8 cellular contexts compared by ENCODE assay signal in genomic region chr2:70248810-70249438, GRCh38. TPM values are rescaled to one million over a fixed set of nuclear protein-coding genes. Genes with fewer than 3 reads are reported as not detected.
DNase-seq lines count a peak whose midpoint lies in the region; ATAC-seq, FAIRE-seq and TF ChIP-seq lines count a peak whose summit lies in the region.

No MANE protein-coding gene starts in this region.

- H2AFZ ChIP-seq in HepG2 (ENCODE audit: low read length), result no peak overlapping the region

- no peak for FAIRE-seq in HepG2 (lab: Jason Lieb, UNC)

- peaks cover 29% of the 10 kb centered on the region for H3K4me1 Mint-ChIP-seq in WTC11
- H3K4me1 Mint-ChIP-seq in central memory CD8-positive, alpha-beta T cell, result peaks cover 33% of the 10 kb centered on the region

- H3K9ac ChIP-seq in HepG2 (ENCODE audit: insufficient read depth, low read depth, low read length), result peak overlapping the region; percentile 99

- intact Hi-C loops in HepG2 (cut with micrococcal nuclease; ENCODE audit: unreplicated experiment), result loop anchor here (1.0 to 5.0 kb wide), 6 partner anchors 20 to 337 kb away; partner anchors contain the start of genes C2orf42, PCBP1 and SNRPG

- peak overlapping the region; percentile 100 for H3K27ac Mint-ChIP-seq in WTC11
- peak overlapping the region; percentile 94 for H3K27ac Mint-ChIP-seq in central memory CD8-positive, alpha-beta T cell (ENCODE audit: low read depth)

- BruUV-seq in HepG2 (replicated peaks; lab: Mats Ljungman, UMichigan), result TSS peak; percentile 77

- under 1% methylated on average over 24 of the region's 24 CpGs for WGBS in HepG2 (ENCODE audit: low lambda C conversion rate)

- no peaks in the 10 kb centered on the region for H3K9me3 ChIP-seq in HepG2 (ENCODE audit: low read length)

- TF ChIP-seq EP300 in HepG2 (IDR thresholded peaks at IDR 0.05; ENCODE audit: low read depth in 2 of 2, low read length in 2 of 2), result 0 out of 4 replicates have a peak, but pooled peaks have one; percentile 3 to 20
- no peak for TF ChIP-seq EP300 in HepG2 (CRISPR knock-in tag; IDR thresholded peaks at IDR 0.05; ENCODE audit: borderline replicate concordance)

- no peak for TF ChIP-seq CTCF in WTC11 (IDR thresholded peaks at IDR 0.05)
- 0 out of 2 replicates have a peak, but pooled peaks have one; percentile 21 for TF ChIP-seq CTCF in HepG2 (CRISPR knock-in tag; IDR thresholded peaks at IDR 0.05)

- POLR2A ChIA-PET in WTC11 (lab: Charles Lee), result interaction anchor here (0.6 to 2.4 kb wide), 4 partner anchors 9 to 334 kb away, joined by 3 to 18 read pairs (median 4); partner anchors contain the start of genes MXD1, PCYOX1 and SNRPG
- POLR2A ChIA-PET in HepG2 (lab: Yijun Ruan, JAX), result interaction anchor here (1.5 to 4.4 kb wide), 7 partner anchors 9 to 335 kb away, joined by 3 to 49 read pairs (median 15); partner anchors contain the start of genes C2orf42, MXD1, PCYOX1 and SNRPG

- CTCF ChIA-PET in WTC11 (lab: Charles Lee), result interaction anchor here (0.9 to 1.3 kb wide), 3 partner anchors 9 to 53 kb away, joined by 3 to 6 read pairs (median 4); partner anchors contain the start of genes FAM136A and PCYOX1
- CTCF ChIA-PET in HepG2 (lab: Yijun Ruan, JAX; ENCODE audit: low intra/inter-chr PET ratio, low total read pairs), result interaction anchor here (0.7 kb wide), 1 partner anchor 53 kb away, joined by 3 read pairs; the partner anchor contains the start of gene FAM136A

- 0 out of 2 replicates have a peak, but pooled peaks have one; percentile 31 for TF ChIP-seq RAD21 in HepG2 (CRISPR knock-in tag; IDR thresholded peaks at IDR 0.05)

- peaks cover 0 to under 1% of the 10 kb centered on the region in 2 experiments; a peak in 1 of 5 replicates for H3K36me3 ChIP-seq in HepG2 (replicated peaks in 1 of 2; ENCODE audit: control insufficient read depth in 1 of 2, insufficient read depth in 2 of 2, low read length in 2 of 2)

- H3K27me3 Mint-ChIP-seq in WTC11 (ENCODE audit: low read depth), result peaks cover 4% of the 10 kb centered on the region
- H3K27me3 Mint-ChIP-seq in central memory CD8-positive, alpha-beta T cell, result no peaks in the 10 kb centered on the region

- ATAC-seq in GM18508 (IDR thresholded peaks at IDR 0.05; ENCODE audit: insufficient read depth, unreplicated experiment) (peak; percentile 28), HG02970 (IDR thresholded peaks at IDR 0.05; ENCODE audit: low FRiP score, unreplicated experiment) (peak; percentile 51), WTC11 (peak; percentile 49), HepG2 (peak; percentile 49)
- ATAC-seq in central memory CD8-positive, alpha-beta T cell (replicated peaks; ENCODE audit: extremely low read depth, poor library complexity, severe bottlenecking), result peak; percentile 71

- no peak for TF ChIP-seq POLR2A in HepG2 (IDR thresholded peaks at IDR 0.05; ENCODE audit: insufficient read depth in 1 of 2, low read depth in 2 of 2, low read length in 2 of 2)

- peak overlapping the region; percentile 98 for H3K27ac ChIP-seq in HepG2 (ENCODE audit: extremely low read length, insufficient read depth, low read length)

- H3K4me3 ChIP-seq in HepG2 (replicated peaks in 1 of 3; ENCODE audit: insufficient read depth in 1 of 3, low read depth in 2 of 3, low read length in 3 of 3), result peak overlapping the region; percentile 96 to 98 (median 98)

- peaks cover 23% of the 10 kb centered on the region for H4K20me1 ChIP-seq in HepG2 (ENCODE audit: insufficient read depth, low read length)

- H3K4me1 ChIP-seq in HepG2 (ENCODE audit: insufficient read depth, low read length), result peaks cover 46% of the 10 kb centered on the region

- peaks cover 10% of the 10 kb centered on the region; the same call in 1 of the 2 replicates for H3K36me3 Mint-ChIP-seq in WTC11
- H3K36me3 Mint-ChIP-seq in central memory CD8-positive, alpha-beta T cell (ENCODE audit: insufficient read depth), result peaks cover 28% of the 10 kb centered on the region

- peak overlapping the region; percentile 62 for H3K4me2 ChIP-seq in HepG2 (ENCODE audit: low read depth, low read length)

- H3K9me3 Mint-ChIP-seq in WTC11, result no peaks in the 10 kb centered on the region
- H3K9me3 Mint-ChIP-seq in central memory CD8-positive, alpha-beta T cell, result no peaks in the 10 kb centered on the region

- in situ Hi-C loops in HepG2 (cut with HindIII; ENCODE audit: extremely low pct_ligation_motif_present, low pct_unique_long_range_greater_than_20kb), result no loop called here

- no peaks in the 10 kb centered on the region; a peak in 1 of 5 replicates for H3K27me3 ChIP-seq in HepG2 (ENCODE audit: control insufficient read depth in 1 of 2, insufficient read depth in 2 of 2, low read length in 2 of 2)

- peak overlapping the region; percentile 97 for H3K4me3 Mint-ChIP-seq in WTC11
- peak overlapping the region; percentile 86 for H3K4me3 Mint-ChIP-seq in central memory CD8-positive, alpha-beta T cell

- peaks cover 45% of the 10 kb centered on the region for H3K79me2 ChIP-seq in HepG2 (ENCODE audit: insufficient read depth, low read length)

- DNase-seq in NCI-H2081 treated with DMSO at 0.1 percent for 48 hours (lab: John Stamatoyannopoulos, UW) (peak; percentile 71), WTC11 (ENCODE audit: low spot score) (peak; percentile 91), HepG2 (ENCODE audit: low spot score) (peak; percentile 88), NAMALWA (ENCODE audit: low spot score) (no peak)
- DNase-seq in central memory CD8-positive, alpha-beta T cell (ENCODE audit: low spot score in 2 of 2), result peak; percentile 87 to 96
- DNase-seq in stimulated activated CD4-positive, alpha-beta T cell treated with anti-CD3 and anti-CD28 coated beads, Interleukin-2, amount 100 ng/mL, for 24 hours, result peak; percentile 95 to 98

RNA-seq across cellular contexts. Expression of gene TIA1, which starts 0.5 kb away (rescaled TPM):
- total RNA-seq in WTC11 (2021) (150 to 178 TPM (median 176 TPM) in 3 replicates), HepG2 (2016; rRNA removed; fragmentation: Illumina TruSeq; extraction: Trizol) (199 and 209 TPM in 2 replicates)
- total RNA-seq in HepG2 (2016; cell fraction: cytosol; rRNA removed; fragmentation: Illumina TruSeq; extraction: Trizol; ENCODE audit: low read depth), result 46.3 and 52.7 TPM in 2 replicates
- total RNA-seq in HepG2 (2016; cell fraction: insoluble cytoplasmic fraction; rRNA removed; fragmentation: Illumina TruSeq; extraction: Trizol), result 193 and 198 TPM in 2 replicates
- 37.9 and 45.7 TPM in 2 replicates for total RNA-seq in HepG2 (2016; cell fraction: membrane; rRNA removed; fragmentation: Illumina TruSeq; extraction: Trizol)
- 256 and 292 TPM in 2 replicates for total RNA-seq in HepG2 (2016; cell fraction: nucleus; rRNA removed; fragmentation: Illumina TruSeq; extraction: Trizol)
- polyA plus RNA-seq in HepG2 (2011; rRNA removed), result 306 and 319 TPM in 2 replicates
- 41.7 and 42.1 TPM in 2 replicates for polyA plus RNA-seq in HepG2 (2011; cell fraction: cytosol; rRNA removed)
- polyA plus RNA-seq in HepG2 (2011; cell fraction: nucleus; rRNA removed), result 1,074 and 1,129 TPM in 2 replicates
- 147 and 204 TPM in 2 replicates for polyA plus RNA-seq in HepG2 (2012)
- polyA plus RNA-seq in HepG2 (2016; cell fraction: cytosol; fragmentation: Illumina TruSeq; extraction: Trizol; ENCODE audit: low read depth), result 6.0 and 6.8 TPM in 2 replicates
- polyA plus RNA-seq in HepG2 (2016; cell fraction: insoluble cytoplasmic fraction; fragmentation: Illumina TruSeq; extraction: Trizol; ENCODE audit: low read depth), result 108 and 119 TPM in 2 replicates
- polyA plus RNA-seq in HepG2 (2016; cell fraction: membrane; fragmentation: Illumina TruSeq; extraction: Trizol; ENCODE audit: low read depth), result 16.0 TPM in 2 replicates
- 613 and 622 TPM in 2 replicates for polyA plus RNA-seq in HepG2 (2016; cell fraction: nucleus; fragmentation: Illumina TruSeq; extraction: Trizol; ENCODE audit: insufficient read depth, low read depth)
- polyA minus RNA-seq in HepG2 (2011; rRNA and poly(A)+ RNA removed; ENCODE audit: low replicate concordance), result 79.8 and 109 TPM in 2 replicates
- 61.2 and 67.1 TPM in 2 replicates for polyA minus RNA-seq in HepG2 (2011; cell fraction: cytosol; rRNA and poly(A)+ RNA removed)
- 718 and 820 TPM in 2 replicates for polyA minus RNA-seq in HepG2 (2011; cell fraction: nucleus; rRNA and poly(A)+ RNA removed)

RNA-seq across cellular contexts. Expression of gene PCYOX1, which starts 9.0 kb away (rescaled TPM):
- total RNA-seq in WTC11 (2021), result 43.3 to 53.1 TPM (median 47.1 TPM) in 3 replicates
- 64.6 and 94.8 TPM in 2 replicates for total RNA-seq in HepG2 (2016; rRNA removed; fragmentation: Illumina TruSeq; extraction: Trizol)
- 5.0 and 5.6 TPM in 2 replicates for total RNA-seq in HepG2 (2016; cell fraction: cytosol; rRNA removed; fragmentation: Illumina TruSeq; extraction: Trizol; ENCODE audit: low read depth)
- total RNA-seq in HepG2 (2016; cell fraction: insoluble cytoplasmic fraction; rRNA removed; fragmentation: Illumina TruSeq; extraction: Trizol), result 62.4 and 97.7 TPM in 2 replicates
- 22.4 and 27.7 TPM in 2 replicates for total RNA-seq in HepG2 (2016; cell fraction: membrane; rRNA removed; fragmentation: Illumina TruSeq; extraction: Trizol)
- total RNA-seq in HepG2 (2016; cell fraction: nucleus; rRNA removed; fragmentation: Illumina TruSeq; extraction: Trizol), result 86.9 and 110 TPM in 2 replicates
- 61.0 and 86.6 TPM in 2 replicates for polyA plus RNA-seq in HepG2 (2011; rRNA removed)
- polyA plus RNA-seq in HepG2 (2011; cell fraction: cytosol; rRNA removed), result 37.9 and 61.2 TPM in 2 replicates
- 10.2 and 15.2 TPM in 2 replicates for polyA plus RNA-seq in HepG2 (2011; cell fraction: nucleus; rRNA removed)
- 110 and 112 TPM in 2 replicates for polyA plus RNA-seq in HepG2 (2012)
- 4.3 and 4.7 TPM in 2 replicates for polyA plus RNA-seq in HepG2 (2016; cell fraction: cytosol; fragmentation: Illumina TruSeq; extraction: Trizol; ENCODE audit: low read depth)
- polyA plus RNA-seq in HepG2 (2016; cell fraction: insoluble cytoplasmic fraction; fragmentation: Illumina TruSeq; extraction: Trizol; ENCODE audit: low read depth), result 53.5 and 58.1 TPM in 2 replicates
- 10.1 and 11.7 TPM in 2 replicates for polyA plus RNA-seq in HepG2 (2016; cell fraction: membrane; fragmentation: Illumina TruSeq; extraction: Trizol; ENCODE audit: low read depth)
- polyA plus RNA-seq in HepG2 (2016; cell fraction: nucleus; fragmentation: Illumina TruSeq; extraction: Trizol; ENCODE audit: insufficient read depth, low read depth), result 99.9 and 103 TPM in 2 replicates
- polyA minus RNA-seq in HepG2 (2011; rRNA and poly(A)+ RNA removed; ENCODE audit: low replicate concordance), result 25.7 and 59.9 TPM in 2 replicates
- polyA minus RNA-seq in HepG2 (2011; cell fraction: cytosol; rRNA and poly(A)+ RNA removed), result 65.6 and 74.8 TPM in 2 replicates
- 26.8 and 37.2 TPM in 2 replicates for polyA minus RNA-seq in HepG2 (2011; cell fraction: nucleus; rRNA and poly(A)+ RNA removed)

RNA-seq across cellular contexts. Expression of gene SNRPG, which starts 44.6 kb away (rescaled TPM):
- total RNA-seq in WTC11 (2021), result 350 to 369 TPM (median 355 TPM) in 3 replicates
- 484 and 618 TPM in 2 replicates for total RNA-seq in HepG2 (2016; rRNA removed; fragmentation: Illumina TruSeq; extraction: Trizol)
- 179 and 199 TPM in 2 replicates for total RNA-seq in HepG2 (2016; cell fraction: cytosol; rRNA removed; fragmentation: Illumina TruSeq; extraction: Trizol; ENCODE audit: low read depth)
- 477 and 694 TPM in 2 replicates for total RNA-seq in HepG2 (2016; cell fraction: insoluble cytoplasmic fraction; rRNA removed; fragmentation: Illumina TruSeq; extraction: Trizol)
- total RNA-seq in HepG2 (2016; cell fraction: membrane; rRNA removed; fragmentation: Illumina TruSeq; extraction: Trizol), result 245 and 289 TPM in 2 replicates
- 175 and 190 TPM in 2 replicates for total RNA-seq in HepG2 (2016; cell fraction: nucleus; rRNA removed; fragmentation: Illumina TruSeq; extraction: Trizol)
- polyA plus RNA-seq in HepG2 (2011; rRNA removed), result 163 and 221 TPM in 2 replicates
- 79.5 and 124 TPM in 2 replicates for polyA plus RNA-seq in HepG2 (2011; cell fraction: cytosol; rRNA removed)
- 21.3 and 54.3 TPM in 2 replicates for polyA plus RNA-seq in HepG2 (2011; cell fraction: nucleus; rRNA removed)
- polyA plus RNA-seq in HepG2 (2012), result 258 and 453 TPM in 2 replicates
- 184 and 222 TPM in 2 replicates for polyA plus RNA-seq in HepG2 (2016; cell fraction: cytosol; fragmentation: Illumina TruSeq; extraction: Trizol; ENCODE audit: low read depth)
- polyA plus RNA-seq in HepG2 (2016; cell fraction: insoluble cytoplasmic fraction; fragmentation: Illumina TruSeq; extraction: Trizol; ENCODE audit: low read depth), result 589 and 668 TPM in 2 replicates
- polyA plus RNA-seq in HepG2 (2016; cell fraction: membrane; fragmentation: Illumina TruSeq; extraction: Trizol; ENCODE audit: low read depth), result 221 and 287 TPM in 2 replicates
- 259 and 311 TPM in 2 replicates for polyA plus RNA-seq in HepG2 (2016; cell fraction: nucleus; fragmentation: Illumina TruSeq; extraction: Trizol; ENCODE audit: insufficient read depth, low read depth)
- polyA minus RNA-seq in HepG2 (2011; rRNA and poly(A)+ RNA removed; ENCODE audit: low replicate concordance), result 2.7 and 11.1 TPM in 2 replicates
- 25.5 and 29.5 TPM in 2 replicates for polyA minus RNA-seq in HepG2 (2011; cell fraction: cytosol; rRNA and poly(A)+ RNA removed)
- polyA minus RNA-seq in HepG2 (2011; cell fraction: nucleus; rRNA and poly(A)+ RNA removed), result 33.7 and 41.6 TPM in 2 replicates

RNA-seq across cellular contexts. Expression of gene FAM136A, which starts 52.9 kb away (rescaled TPM):
- total RNA-seq in WTC11 (2021), result 81.0 to 83.9 TPM (median 81.4 TPM) in 3 replicates
- total RNA-seq in HepG2 (2016; rRNA removed; fragmentation: Illumina TruSeq; extraction: Trizol), result 126 and 153 TPM in 2 replicates
- total RNA-seq in HepG2 (2016; cell fraction: cytosol; rRNA removed; fragmentation: Illumina TruSeq; extraction: Trizol; ENCODE audit: low read depth), result 63.6 and 77.0 TPM in 2 replicates
- total RNA-seq in HepG2 (2016; cell fraction: insoluble cytoplasmic fraction; rRNA removed; fragmentation: Illumina TruSeq; extraction: Trizol), result 120 and 154 TPM in 2 replicates
- total RNA-seq in HepG2 (2016; cell fraction: membrane; rRNA removed; fragmentation: Illumina TruSeq; extraction: Trizol), result 157 and 170 TPM in 2 replicates
- total RNA-seq in HepG2 (2016; cell fraction: nucleus; rRNA removed; fragmentation: Illumina TruSeq; extraction: Trizol), result 61.1 and 69.7 TPM in 2 replicates
- 73.8 and 77.8 TPM in 2 replicates for polyA plus RNA-seq in HepG2 (2011; rRNA removed)
- polyA plus RNA-seq in HepG2 (2011; cell fraction: cytosol; rRNA removed), result 51.0 and 55.6 TPM in 2 replicates
- 83.7 and 101 TPM in 2 replicates for polyA plus RNA-seq in HepG2 (2011; cell fraction: nucleus; rRNA removed)
- polyA plus RNA-seq in HepG2 (2012), result 71.9 and 87.6 TPM in 2 replicates
- polyA plus RNA-seq in HepG2 (2016; cell fraction: cytosol; fragmentation: Illumina TruSeq; extraction: Trizol; ENCODE audit: low read depth), result 83.2 and 122 TPM in 2 replicates
- 175 and 182 TPM in 2 replicates for polyA plus RNA-seq in HepG2 (2016; cell fraction: insoluble cytoplasmic fraction; fragmentation: Illumina TruSeq; extraction: Trizol; ENCODE audit: low read depth)
- 155 and 176 TPM in 2 replicates for polyA plus RNA-seq in HepG2 (2016; cell fraction: membrane; fragmentation: Illumina TruSeq; extraction: Trizol; ENCODE audit: low read depth)
- polyA plus RNA-seq in HepG2 (2016; cell fraction: nucleus; fragmentation: Illumina TruSeq; extraction: Trizol; ENCODE audit: insufficient read depth, low read depth), result 124 and 130 TPM in 2 replicates
- 30.2 and 39.4 TPM in 2 replicates for polyA minus RNA-seq in HepG2 (2011; rRNA and poly(A)+ RNA removed; ENCODE audit: low replicate concordance)
- 19.9 and 21.4 TPM in 2 replicates for polyA minus RNA-seq in HepG2 (2011; cell fraction: cytosol; rRNA and poly(A)+ RNA removed)
- polyA minus RNA-seq in HepG2 (2011; cell fraction: nucleus; rRNA and poly(A)+ RNA removed), result 28.0 and 29.5 TPM in 2 replicates

RNA-seq across cellular contexts. Expression of gene C2orf42, which starts 58.1 kb away (rescaled TPM):
- total RNA-seq in WTC11 (2021), result 6.8 to 13.1 TPM (median 10.2 TPM) in 3 replicates
- 9.9 and 11.1 TPM in 2 replicates for total RNA-seq in HepG2 (2016; rRNA removed; fragmentation: Illumina TruSeq; extraction: Trizol)
- 20.6 and 21.9 TPM in 2 replicates for total RNA-seq in HepG2 (2016; cell fraction: cytosol; rRNA removed; fragmentation: Illumina TruSeq; extraction: Trizol; ENCODE audit: low read depth)
- total RNA-seq in HepG2 (2016; cell fraction: insoluble cytoplasmic fraction; rRNA removed; fragmentation: Illumina TruSeq; extraction: Trizol), result 9.3 and 9.6 TPM in 2 replicates
- total RNA-seq in HepG2 (2016; cell fraction: membrane; rRNA removed; fragmentation: Illumina TruSeq; extraction: Trizol), result 21.6 and 22.7 TPM in 2 replicates
- 8.7 and 10.0 TPM in 2 replicates for total RNA-seq in HepG2 (2016; cell fraction: nucleus; rRNA removed; fragmentation: Illumina TruSeq; extraction: Trizol)
- polyA plus RNA-seq in HepG2 (2011; rRNA removed), result 9.3 and 10.1 TPM in 2 replicates
- 6.6 and 7.2 TPM in 2 replicates for polyA plus RNA-seq in HepG2 (2011; cell fraction: cytosol; rRNA removed)
- 10.9 and 14.5 TPM in 2 replicates for polyA plus RNA-seq in HepG2 (2011; cell fraction: nucleus; rRNA removed)
- polyA plus RNA-seq in HepG2 (2012), result 8.7 and 9.4 TPM in 2 replicates
- polyA plus RNA-seq in HepG2 (2016; cell fraction: cytosol; fragmentation: Illumina TruSeq; extraction: Trizol; ENCODE audit: low read depth), result 2.6 and 2.8 TPM in 2 replicates
- polyA plus RNA-seq in HepG2 (2016; cell fraction: insoluble cytoplasmic fraction; fragmentation: Illumina TruSeq; extraction: Trizol; ENCODE audit: low read depth), result 9.2 and 10.0 TPM in 2 replicates
- polyA plus RNA-seq in HepG2 (2016; cell fraction: membrane; fragmentation: Illumina TruSeq; extraction: Trizol; ENCODE audit: low read depth), result 5.3 and 7.7 TPM in 2 replicates
- polyA plus RNA-seq in HepG2 (2016; cell fraction: nucleus; fragmentation: Illumina TruSeq; extraction: Trizol; ENCODE audit: insufficient read depth, low read depth), result 8.3 and 10.9 TPM in 2 replicates
- polyA minus RNA-seq in HepG2 (2011; rRNA and poly(A)+ RNA removed; ENCODE audit: low replicate concordance), result 26.9 and 49.5 TPM in 2 replicates
- 8.3 and 17.8 TPM in 2 replicates for polyA minus RNA-seq in HepG2 (2011; cell fraction: cytosol; rRNA and poly(A)+ RNA removed)
- polyA minus RNA-seq in HepG2 (2011; cell fraction: nucleus; rRNA and poly(A)+ RNA removed), result 22.4 and 25.1 TPM in 2 replicates
